25 cellular contexts compared by ENCODE assay signal in the genomic region with DNA sequence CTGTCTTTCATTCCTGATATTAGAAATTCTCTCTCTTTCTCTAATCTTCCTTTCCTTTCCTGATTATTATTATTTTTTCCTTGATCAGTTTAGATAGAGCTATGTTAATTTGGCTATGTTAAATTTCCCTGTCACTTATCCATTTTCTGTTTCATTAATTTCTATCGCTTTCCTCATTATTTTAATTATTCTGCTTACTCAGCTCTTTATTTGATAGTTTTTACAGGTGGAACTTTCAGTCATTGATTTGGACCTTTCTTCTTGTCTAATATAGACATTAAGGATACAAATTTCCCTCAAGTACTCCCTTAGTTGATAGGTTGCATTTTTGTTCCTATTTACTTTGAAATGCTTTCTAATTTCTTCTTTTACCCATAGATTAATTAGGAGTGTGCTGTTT.
DNase-seq lines count a peak whose midpoint lies in the region; ATAC-seq, FAIRE-seq and TF ChIP-seq lines count a peak whose summit lies in the region.
"Had no signal": no experiment of that assay in that cellular context is flagged by ENCODE, and none has a peak within 500 bp of the region (broad histone marks: within the 10 kb centered on the region; RNA-seq: fewer than 3 reads in every experiment).

No MANE protein-coding gene starts in this region.

- H4K20me1 ChIP-seq in HepG2 (ENCODE audit: insufficient read depth, low read length) (no peaks in the 10 kb centered on the region), K562 (replicated peaks; ENCODE audit: control insufficient read depth, insufficient read depth, low read length) (no peaks in the 10 kb centered on the region)
- H4K20me1 ChIP-seq: BLaER1 had no signal

- no peak overlapping the region for H3K4me3 ChIP-seq in HepG2 (replicated peaks in 1 of 3; ENCODE audit: insufficient read depth in 1 of 3, low read depth in 2 of 3, low read length in 3 of 3)
- no peak overlapping the region for H3K4me3 ChIP-seq in right lobe of liver
- no peak overlapping the region for H3K4me3 ChIP-seq in K562
- H3K4me3 ChIP-seq: BLaER1, GM12878 had no signal

- FAIRE-seq in HepG2 (lab: Jason Lieb, UNC) (no peak), K562 (lab: Jason Lieb, UNC) (no peak)
- FAIRE-seq: GM12878, GM12892, GM18507 had no signal

- no peaks in the 10 kb centered on the region for H3K36me3 Mint-ChIP-seq in activated T-helper 17 cell treated with anti-CD3 and anti-CD28 coated beads, Interleukin-2, amount 50 U/mL, for 72 hours (ENCODE audit: low read depth)
- H3K36me3 Mint-ChIP-seq: CD14-positive monocyte; CD4-positive, alpha-beta memory T cell; CD4-positive, CD25-positive, alpha-beta regulatory T cell; CD8-positive, alpha-beta memory T cell had no signal

- DNase-seq in HepG2 (ENCODE audit: low spot score) = no peak
- DNase-seq in right lobe of liver = no peak
- no peak for DNase-seq in K562 (ENCODE audit: extremely low read depth in 1 of 4, low spot score in 3 of 4)
- no peak for DNase-seq in anterior cingulate cortex (lab: John Stamatoyannopoulos, UW)
- DNase-seq: ACHN; BE2C; C1 segment of cervical spinal cord; CD4-positive, alpha-beta memory T cell; CD4-positive, CD25-positive, alpha-beta regulatory T cell; CD8-positive, alpha-beta memory T cell; COR-L47; DMS 273 treated with DMSO at 0.1 percent for 48 hours; DMS153; DMS53; DMS79; DND-41; EL; GDM1 had no signal

- H3K27ac ChIP-seq in HepG2 (ENCODE audit: extremely low read length, insufficient read depth, low read length) (no peak overlapping the region), right lobe of liver (no peak overlapping the region), K562 (ENCODE audit: extremely low read depth, low read depth, low read length) (no peak overlapping the region)
- H3K27ac ChIP-seq: 22Rv1, BLaER1 had no signal

- WGBS in HepG2 (ENCODE audit: low lambda C conversion rate) = 18% methylated on average over 1 of the region's 1 CpG
- 76% methylated on average over 1 of the region's 1 CpG for WGBS in right lobe of liver (ENCODE audit: insufficient coverage, low coverage, low lambda C conversion rate, missing lambda C conversion rate)
- 0% methylated on average over 1 of the region's 1 CpG for WGBS in K562 (ENCODE audit: insufficient coverage, low coverage, missing lambda C conversion rate)

- no peak for TF ChIP-seq POLR2A in HepG2 (IDR thresholded peaks at IDR 0.05; ENCODE audit: insufficient read depth in 1 of 2, low read depth in 2 of 2, low read length in 2 of 2)
- TF ChIP-seq POLR2A in right lobe of liver (IDR thresholded peaks at IDR 0.05) = no peak
- no peak for TF ChIP-seq POLR2A in K562 (conservative IDR thresholded peaks at IDR 0.05)

- H3K4me1 ChIP-seq in HepG2 (ENCODE audit: insufficient read depth, low read length) (no peaks in the 10 kb centered on the region), right lobe of liver (no peaks in the 10 kb centered on the region), K562 (replicated peaks in 1 of 2; ENCODE audit: control insufficient read depth in 2 of 2, insufficient read depth in 2 of 2, low read length in 2 of 2) (no peaks in the 10 kb centered on the region)
- H3K4me1 ChIP-seq: BE2C had no signal

- POLR2A ChIA-PET in HepG2 (lab: Yijun Ruan, JAX) (no interaction called here), K562 (lab: Yijun Ruan, JAX) (no interaction called here)

- H3K9me3 ChIP-seq in HepG2 (ENCODE audit: low read length) (peaks cover 91% of the 10 kb centered on the region), right lobe of liver (peaks cover 0 to 4% (median 0%) of the 10 kb centered on the region in 4 donors), K562 (replicated peaks; ENCODE audit: control insufficient read depth, insufficient read depth, low read depth, low read length) (no peaks in the 10 kb centered on the region)
- H3K9me3 ChIP-seq: BE2C had no signal

- TF ChIP-seq EP300 in HepG2 (IDR thresholded peaks at IDR 0.05; ENCODE audit: low read depth in 2 of 2, low read length in 2 of 2) = no peak
- no peak for TF ChIP-seq EP300 in HepG2 (CRISPR knock-in tag; IDR thresholded peaks at IDR 0.05; ENCODE audit: borderline replicate concordance)
- no peak for TF ChIP-seq EP300 in K562 (IDR thresholded peaks at IDR 0.05; ENCODE audit: low read length)

- H3K27me3 ChIP-seq in HepG2 (ENCODE audit: control insufficient read depth in 1 of 2, insufficient read depth in 2 of 2, low read length in 2 of 2) = no peaks in the 10 kb centered on the region
- no peaks in the 10 kb centered on the region for H3K27me3 ChIP-seq in right lobe of liver
- H3K27me3 ChIP-seq in K562 (ENCODE audit: control insufficient read depth in 2 of 2, insufficient read depth in 2 of 2, low read length in 2 of 2) = no peaks in the 10 kb centered on the region
- H3K27me3 ChIP-seq: BE2C, BLaER1 had no signal

- no peaks in the 10 kb centered on the region for H3K4me1 Mint-ChIP-seq in activated T-helper 17 cell treated with anti-CD3 and anti-CD28 coated beads, Interleukin-2, amount 50 U/mL, for 72 hours
- H3K4me1 Mint-ChIP-seq: CD14-positive monocyte; CD4-positive, alpha-beta memory T cell; CD4-positive, CD25-positive, alpha-beta regulatory T cell; CD8-positive, alpha-beta memory T cell had no signal

- no peaks in the 10 kb centered on the region for H3K79me2 ChIP-seq in HepG2 (ENCODE audit: insufficient read depth, low read length)
- H3K79me2 ChIP-seq in K562 (ENCODE audit: control insufficient read depth, insufficient read depth, low read length) = no peaks in the 10 kb centered on the region

- H3K9me3 Mint-ChIP-seq in activated T-helper 17 cell treated with anti-CD3 and anti-CD28 coated beads, Interleukin-2, amount 50 U/mL, for 72 hours = peaks cover 17% of the 10 kb centered on the region

- H3K9me1 ChIP-seq in K562 (ENCODE audit: control insufficient read depth, insufficient read depth, low read length) = no peaks in the 10 kb centered on the region

- H3K4me3 Mint-ChIP-seq in activated T-helper 17 cell treated with anti-CD3 and anti-CD28 coated beads, Interleukin-2, amount 50 U/mL, for 72 hours = no peak overlapping the region
- H3K4me3 Mint-ChIP-seq: CD14-positive monocyte; CD4-positive, alpha-beta memory T cell; CD4-positive, CD25-positive, alpha-beta regulatory T cell; CD8-positive, alpha-beta memory T cell had no signal

- H3K4me2 ChIP-seq in HepG2 (ENCODE audit: low read depth, low read length) = no peak overlapping the region
- H3K4me2 ChIP-seq in K562 (ENCODE audit: insufficient read depth, low read length) = no peak overlapping the region
- H3K4me2 ChIP-seq: BLaER1 had no signal

- CTCF ChIA-PET in HepG2 (lab: Yijun Ruan, JAX; ENCODE audit: low intra/inter-chr PET ratio, low total read pairs) = no interaction called here
- CTCF ChIA-PET in K562 (lab: Yijun Ruan, JAX; ENCODE audit: low intra/inter-chr PET ratio) = no interaction called here

- H3K36me3 ChIP-seq in HepG2 (replicated peaks in 1 of 2; ENCODE audit: control insufficient read depth in 1 of 2, insufficient read depth in 2 of 2, low read length in 2 of 2) = no peaks in the 10 kb centered on the region
- no peaks in the 10 kb centered on the region for H3K36me3 ChIP-seq in right lobe of liver
- H3K36me3 ChIP-seq in K562 (ENCODE audit: control insufficient read depth, insufficient read depth, low read length) = no peaks in the 10 kb centered on the region
- H3K36me3 ChIP-seq: BE2C, BLaER1 had no signal

- no peak overlapping the region for H3K27ac Mint-ChIP-seq in activated T-helper 17 cell treated with anti-CD3 and anti-CD28 coated beads, Interleukin-2, amount 50 U/mL, for 72 hours
- H3K27ac Mint-ChIP-seq: CD14-positive monocyte; CD4-positive, alpha-beta memory T cell; CD4-positive, CD25-positive, alpha-beta regulatory T cell had no signal

- intact Hi-C loops in HepG2 (cut with micrococcal nuclease; ENCODE audit: unreplicated experiment) (no loop called here), right lobe of liver (cut with DNase I) (no loop called here), K562 (cut with micrococcal nuclease) (no loop called here)

- TF ChIP-seq RAD21 in HepG2 (CRISPR knock-in tag; IDR thresholded peaks at IDR 0.05) (no peak), K562 (CRISPR knock-in tag; conservative IDR thresholded peaks at IDR 0.05 in 1 of 2, IDR thresholded peaks at IDR 0.05 in 1 of 2) (no peak)

- H2AFZ ChIP-seq in HepG2 (ENCODE audit: low read length) (no peak overlapping the region), K562 (ENCODE audit: low read depth, low read length) (no peak overlapping the region)

- TF ChIP-seq CTCF in HepG2 (CRISPR knock-in tag; IDR thresholded peaks at IDR 0.05) (no peak), right lobe of liver (IDR thresholded peaks at IDR 0.05) (no peak), K562 (IDR thresholded peaks at IDR 0.05 in 2 of 3, conservative IDR thresholded peaks at IDR 0.05 in 1 of 3; ENCODE audit: insufficient read depth in 2 of 3, low read depth in 1 of 3, low read length in 3 of 3) (no peak)

- H3K9ac ChIP-seq in HepG2 (ENCODE audit: insufficient read depth, low read depth, low read length) (no peak overlapping the region), K562 (ENCODE audit: insufficient read depth in 1 of 2, low read depth in 2 of 2, low read length in 2 of 2) (no peak overlapping the region)
- H3K9ac ChIP-seq: BLaER1 had no signal

- in situ Hi-C loops in HepG2 (cut with HindIII; ENCODE audit: extremely low pct_ligation_motif_present, low pct_unique_long_range_greater_than_20kb) = no loop called here
- in situ Hi-C loops in K562 (cut with MboI) = no loop called here

- H3K27me3 Mint-ChIP-seq in activated T-helper 17 cell treated with anti-CD3 and anti-CD28 coated beads, Interleukin-2, amount 50 U/mL, for 72 hours = peaks cover 12% of the 10 kb centered on the region

- BruUV-seq in HepG2 (replicated peaks; lab: Mats Ljungman, UMichigan) (no TSS peak), K562 (replicated peaks; lab: Mats Ljungman, UMichigan) (no TSS peak)

- no peak for ATAC-seq in HepG2
- no peak for ATAC-seq in right lobe of liver
- ATAC-seq in K562 = no peak
- ATAC-seq in activated T-helper 17 cell treated with anti-CD3 and anti-CD28 coated beads, Interleukin-2, amount 50 U/mL, for 72 hours (replicated peaks) = no peak
- ATAC-seq: GM12878 had no signal

TF ChIP-seq in K562, 482 proteins besides CTCF, POLR2A, EP300 and RAD21:
- TF ChIP-seq MAFK (IDR thresholded peaks at IDR 0.05; ENCODE audit: low read length) (peak; percentile 79), PCBP2 (IDR thresholded peaks at IDR 0.05; ENCODE audit: low read depth, low read length, poor library complexity, severe bottlenecking) (no peak), MAFF (IDR thresholded peaks at IDR 0.05; ENCODE audit: low read length) (peak; percentile 78), ZNF316 (IDR thresholded peaks at IDR 0.05) (peak; percentile 90), MAFG (tag; conservative IDR thresholded peaks at IDR 0.05) (peak; percentile 79), POU5F1 (IDR thresholded peaks at IDR 0.05; ENCODE audit: borderline replicate concordance, low read depth, low read length, partially characterized antibody) (no peak), RBFOX2 (IDR thresholded peaks at IDR 0.05; ENCODE audit: low read depth, low read length) (no peak), C11orf30 (IDR thresholded peaks at IDR 0.05; ENCODE audit: low read depth) (peak; percentile 77)
